In genomic region chrX:139542652-139543051, GRCh38 we compare ENCODE assay signal across 33 cellular contexts. TPM values are rescaled to one million over a fixed set of nuclear protein-coding genes. Genes with fewer than 3 reads are reported as not detected.
"Had no signal": no experiment of that assay in that cellular context is flagged by ENCODE, and none has a peak within 500 bp of the region (broad histone marks: within the 10 kb centered on the region; RNA-seq: fewer than 3 reads in every experiment).

No MANE protein-coding gene starts in this region.

- H3K27ac ChIP-seq: colonic mucosa, epithelial cell of prostate, esophagus squamous epithelium, gastrocnemius medialis, heart right ventricle, left ventricle myocardium inferior, lower lobe of right lung had no signal

- ATAC-seq: effector memory CD8-positive, alpha-beta T cell; esophagus mucosa; gastrocnemius medialis; heart right ventricle; left cardiac atrium; lower lobe of right lung; mucosa of descending colon had no signal

- FAIRE-seq: endometrium, islet of Langerhans, keratinocyte had no signal

- DNase-seq: colonic mucosa; cortex of kidney; effector CD8-positive, alpha-beta T cell; effector memory CD8-positive, alpha-beta T cell; endodermal cell; erythroblast; esophagus squamous epithelium; foreskin fibroblast; foreskin melanocyte; gastrocnemius medialis; glutamatergic neuron; head of caudate nucleus; heart right ventricle; hippocampal formation; left cardiac atrium; left ventricle myocardium inferior; lower lobe of right lung; mesenchymal stem cell; mucosa of descending colon; naive B cell had no signal

RNA-seq across cellular contexts. Expression of gene F9, which starts 12.1 kb away (rescaled TPM):
- total RNA-seq: dermis microvascular lymphatic vessel endothelial cell, endodermal cell, esophagus mucosa, esophagus squamous epithelium, glomerular endothelial cell, heart right ventricle, kidney epithelial cell, left cardiac atrium, left ventricle myocardium inferior, lower leg skin, lower lobe of right lung, lung microvascular endothelial cell, mesenteric fat pad, mesothelial cell of epicardium, mucosa of descending colon, myocyte had no signal
